Comparison of ENCODE assay signal across 19 cellular contexts in genomic region chr3:155634121-155634719, GRCh38.
DNase-seq lines count a peak whose midpoint lies in the region; ATAC-seq, FAIRE-seq and TF ChIP-seq lines count a peak whose summit lies in the region.
"Had no signal": no experiment of that assay in that cellular context is flagged by ENCODE, and none has a peak within 500 bp of the region (broad histone marks: within the 10 kb centered on the region; RNA-seq: fewer than 3 reads in every experiment).

No MANE protein-coding gene starts in this region.

- H3K4me1 Mint-ChIP-seq in H9 (peaks cover 29 to 32% of the 10 kb centered on the region in 2 experiments), WTC11 (peaks cover 36% of the 10 kb centered on the region), endodermal cell (peaks cover 33% of the 10 kb centered on the region)
- H3K4me1 Mint-ChIP-seq: B cell had no signal

- H3K9me3 ChIP-seq in DND-41 (ENCODE audit: insufficient read depth, low read length, severe bottlenecking), result no peaks in the 10 kb centered on the region
- H3K9me3 ChIP-seq in H9 (ENCODE audit: control insufficient read depth, low read depth, low read length), result no peaks in the 10 kb centered on the region
- no peaks in the 10 kb centered on the region for H3K9me3 ChIP-seq in endodermal cell (ENCODE audit: control insufficient read depth, low read length)
- no peaks in the 10 kb centered on the region for H3K9me3 ChIP-seq in kidney (ENCODE audit: control insufficient read depth in 1 of 2, low read length in 2 of 2)
- H3K9me3 ChIP-seq: BLaER1 treated with 17β-estradiol and CSF1 and Interleukin-3, amounts not matched to agents 10 nM and 100 nM had no signal

- no peak overlapping the region for H2BK20ac ChIP-seq in H9 (ENCODE audit: low read depth, low read length, poor library complexity, severe bottlenecking)

- no peak overlapping the region for H4K8ac ChIP-seq in H9 (replicated peaks; ENCODE audit: insufficient read length, low read depth, low read length)

- H3K4me3 ChIP-seq in DND-41 (ENCODE audit: low read depth in 1 of 2, low read length in 2 of 2), result no peak overlapping the region
- H3K4me3 ChIP-seq in endodermal cell (ENCODE audit: low read length), result no peak overlapping the region
- H3K4me3 ChIP-seq in kidney (ENCODE audit: low read length in 2 of 2), result no peak overlapping the region
- H3K4me3 ChIP-seq: BLaER1 treated with 17β-estradiol and CSF1 and Interleukin-3, amounts not matched to agents 10 nM and 100 nM; GM12878 had no signal

- no peak overlapping the region for H3T11ph ChIP-seq in H9 (ENCODE audit: low read length)

- H3K4me2 ChIP-seq in DND-41 (ENCODE audit: insufficient read depth, low read length), result no peak overlapping the region
- no peak overlapping the region for H3K4me2 ChIP-seq in H9 (ENCODE audit: insufficient read depth, insufficient read length, low read length)
- H3K4me2 ChIP-seq: BLaER1 treated with 17β-estradiol and CSF1 and Interleukin-3, amounts not matched to agents 10 nM and 100 nM; KMS-11 had no signal

- H3K4me1 ChIP-seq in DND-41 (ENCODE audit: insufficient read depth, low read length) (no peaks in the 10 kb centered on the region), H9 (ENCODE audit: insufficient read depth, low read length) (peaks cover 4% of the 10 kb centered on the region; the same call in 1 of the 2 replicates), endodermal cell (ENCODE audit: control insufficient read depth, insufficient read depth, low read length) (peaks cover 6% of the 10 kb centered on the region), kidney (ENCODE audit: control insufficient read depth in 1 of 2, insufficient read depth in 1 of 2, low read depth in 1 of 2, low read length in 2 of 2) (no peaks in the 10 kb centered on the region)
- H3K4me1 ChIP-seq: BLaER1 treated with 17β-estradiol and CSF1 and Interleukin-3, amounts not matched to agents 10 nM and 100 nM had no signal

- H2AK5ac ChIP-seq in H9 (ENCODE audit: insufficient read length, low read length), result no peak overlapping the region

- no peak overlapping the region for H2BK12ac ChIP-seq in H9 (ENCODE audit: insufficient read length, low read depth, low read length)

- H3K4me3 Mint-ChIP-seq in H9, result no peak overlapping the region
- no peak overlapping the region for H3K4me3 Mint-ChIP-seq in WTC11
- no peak overlapping the region for H3K4me3 Mint-ChIP-seq in endodermal cell
- H3K4me3 Mint-ChIP-seq: B cell; CD8-positive, alpha-beta T cell had no signal

- H3K9me3 Mint-ChIP-seq in H9, result no peaks in the 10 kb centered on the region
- H3K9me3 Mint-ChIP-seq in WTC11, result no peaks in the 10 kb centered on the region
- H3K9me3 Mint-ChIP-seq in endodermal cell, result no peaks in the 10 kb centered on the region
- H3K9me3 Mint-ChIP-seq: CD8-positive, alpha-beta T cell had no signal

- no peak for FAIRE-seq in kidney (lab: Jason Lieb, UNC)
- FAIRE-seq: GM12878, GM18507 had no signal

- no peak overlapping the region for H4K5ac ChIP-seq in H9 (ENCODE audit: insufficient read length, low read depth, low read length)

- no peaks in the 10 kb centered on the region for H3K27me3 ChIP-seq in DND-41 (ENCODE audit: insufficient read depth, low read length, poor library complexity)
- no peaks in the 10 kb centered on the region for H3K27me3 ChIP-seq in H9 (ENCODE audit: insufficient read depth, low read length)
- H3K27me3 ChIP-seq in endodermal cell (ENCODE audit: control insufficient read depth, insufficient read depth, low read length, poor library complexity, severe bottlenecking), result no peaks in the 10 kb centered on the region
- H3K27me3 ChIP-seq: BLaER1 treated with 17β-estradiol and CSF1 and Interleukin-3, amounts not matched to agents 10 nM and 100 nM had no signal

- no peak overlapping the region for H3K14ac ChIP-seq in H9 (ENCODE audit: insufficient read depth, low read length)

- no peak overlapping the region for H3K23ac ChIP-seq in H9 (ENCODE audit: insufficient read length, low read depth, low read length)

- H2BK15ac ChIP-seq in H9 (ENCODE audit: low read depth, low read length), result no peak overlapping the region

- TF ChIP-seq CTCF in DND-41 (IDR thresholded peaks at IDR 0.05; ENCODE audit: borderline replicate concordance, extremely low read depth, low read length, poor library complexity, severe bottlenecking) (no peak), H9 (conservative IDR thresholded peaks at IDR 0.05) (no peak), WTC11 (IDR thresholded peaks at IDR 0.05) (no peak), endodermal cell (conservative IDR thresholded peaks at IDR 0.05) (peak; percentile 33), kidney (IDR thresholded peaks at IDR 0.05; ENCODE audit: borderline replicate concordance, extremely low read depth, insufficient read depth) (no peak)

- no peak overlapping the region for H3K9ac ChIP-seq in DND-41 (ENCODE audit: low read depth, low read length)
- no peak overlapping the region for H3K9ac ChIP-seq in H9 (ENCODE audit: extremely low read depth, insufficient read length, low read length)
- H3K9ac ChIP-seq in endodermal cell (ENCODE audit: extremely low read depth, low read length, poor library complexity, severe bottlenecking), result no peak overlapping the region
- H3K9ac ChIP-seq in kidney (ENCODE audit: low read length in 2 of 2), result no peak overlapping the region
- H3K9ac ChIP-seq: BLaER1 treated with 17β-estradiol and CSF1 and Interleukin-3, amounts not matched to agents 10 nM and 100 nM; KMS-11 had no signal

- H4K91ac ChIP-seq in H9 (ENCODE audit: insufficient read length, low read depth, low read length), result no peak overlapping the region

- CTCF ChIA-PET in WTC11 (lab: Charles Lee), result interaction anchor here (0.5 to 1.2 kb wide), 3 partner anchors 38 to 172 kb away, joined by 3 to 6 read pairs (median 3); partner anchors contain the start of gene C3orf33

- H2AFZ ChIP-seq in DND-41 (ENCODE audit: low read depth, low read length) (peak overlapping the region; percentile 58), H9 (ENCODE audit: low read length) (no peak overlapping the region)

- H3K36me3 Mint-ChIP-seq in H9 (ENCODE audit: insufficient read depth in 1 of 3, low read depth in 3 of 3), result no peaks in the 10 kb centered on the region; a peak in 1 of 7 replicates
- H3K36me3 Mint-ChIP-seq in WTC11, result no peaks in the 10 kb centered on the region
- no peaks in the 10 kb centered on the region for H3K36me3 Mint-ChIP-seq in endodermal cell (ENCODE audit: low read depth)
- H3K36me3 Mint-ChIP-seq: CD8-positive, alpha-beta T cell had no signal

- DNase-seq in DND-41 (no peak), H9 (no peak), WTC11 (ENCODE audit: low spot score) (no peak), endodermal cell (peak; percentile 58), NCI-H2081 treated with DMSO at 0.1 percent for 48 hours (lab: John Stamatoyannopoulos, UW) (no peak), nucleus accumbens (lab: John Stamatoyannopoulos, UW) (no peak), kidney (no peak)
- DNase-seq: Calu3; CD8-positive, alpha-beta T cell; DMS79 treated with DMSO at 0.1 percent for 48 hours; EL; GOT3; HCEC 1CT had no signal

- WGBS in H9 (ENCODE audit: extremely low coverage, insufficient read length, low lambda C conversion rate), result no CpG with 5 or more reads among the region's 3 CpGs
- 94% methylated on average over 3 of the region's 3 CpGs; no CpG with 5 or more reads in 1 of the 2 experiments for WGBS in endodermal cell (ENCODE audit: insufficient coverage in 1 of 2, insufficient read length in 1 of 2), 2 experiments

- intact Hi-C loops in kidney (cut with DNase I), result no loop called here

- H3K56ac ChIP-seq in H9 (ENCODE audit: insufficient read length, low read depth, low read length), result no peak overlapping the region

- H3K27ac Mint-ChIP-seq in H9 (peak overlapping the region in 2 of 3 experiments; percentile 29 to 69; a peak in 3 of 7 replicates), WTC11 (0 out of 2 replicates have a peak overlapping the region, but pooled peaks have one; percentile 8), endodermal cell (no peak overlapping the region)
- H3K27ac Mint-ChIP-seq: B cell; CD8-positive, alpha-beta T cell had no signal

- H3K27ac ChIP-seq in DND-41 (ENCODE audit: low read length) (no peak overlapping the region), H9 (ENCODE audit: insufficient read length, low read depth, low read length) (no peak overlapping the region), endodermal cell (ENCODE audit: low read depth, low read length) (no peak overlapping the region), kidney (ENCODE audit: low read depth in 2 of 2, low read length in 2 of 2) (no peak overlapping the region)
- H3K27ac ChIP-seq: BLaER1 treated with 17β-estradiol and CSF1 and Interleukin-3, amounts not matched to agents 10 nM and 100 nM; HL-60; KMS-11 had no signal

- H2BK120ac ChIP-seq in H9 (ENCODE audit: low read depth, low read length, poor library complexity, severe bottlenecking), result no peak overlapping the region

- ATAC-seq in DND-41 (ENCODE audit: insufficient read depth, low read depth) (no peak), WTC11 (peak; percentile 64)
- ATAC-seq: CD8-positive, alpha-beta T cell; GM12878 had no signal

- H3K79me2 ChIP-seq in DND-41 (ENCODE audit: insufficient read depth, low read length) (no peaks in the 10 kb centered on the region), H9 (ENCODE audit: insufficient read depth, low read length) (no peaks in the 10 kb centered on the region)

- no peak overlapping the region for H2BK5ac ChIP-seq in H9 (ENCODE audit: insufficient read length, low read length)

- no peaks in the 10 kb centered on the region for H3K27me3 Mint-ChIP-seq in H9 (ENCODE audit: low read depth)
- no peaks in the 10 kb centered on the region for H3K27me3 Mint-ChIP-seq in WTC11 (ENCODE audit: low read depth)
- no peaks in the 10 kb centered on the region for H3K27me3 Mint-ChIP-seq in endodermal cell (ENCODE audit: insufficient read depth)

- no peaks in the 10 kb centered on the region for H4K20me1 ChIP-seq in DND-41 (ENCODE audit: insufficient read depth, low read length)
- no peaks in the 10 kb centered on the region for H4K20me1 ChIP-seq in H9 (ENCODE audit: control insufficient read depth, insufficient read depth, insufficient read length)
- H4K20me1 ChIP-seq: BLaER1 treated with 17β-estradiol and CSF1 and Interleukin-3, amounts not matched to agents 10 nM and 100 nM had no signal

- POLR2A ChIA-PET in WTC11 (lab: Charles Lee), result no interaction called here

- H3K18ac ChIP-seq in H9 (ENCODE audit: insufficient read length, low read depth, low read length), result no peak overlapping the region

- H3K79me1 ChIP-seq in H9 (ENCODE audit: insufficient read depth, low read depth, low read length, poor library complexity, severe bottlenecking), result no peaks in the 10 kb centered on the region

- H3K36me3 ChIP-seq in DND-41 (ENCODE audit: insufficient read depth, low read length), result no peaks in the 10 kb centered on the region
- H3K36me3 ChIP-seq in endodermal cell (ENCODE audit: control insufficient read depth, insufficient read depth, low read length), result no peaks in the 10 kb centered on the region
- no peaks in the 10 kb centered on the region for H3K36me3 ChIP-seq in kidney (ENCODE audit: control insufficient read depth in 1 of 2, insufficient read depth in 2 of 2, low read length in 2 of 2)
- H3K36me3 ChIP-seq: BLaER1 treated with 17β-estradiol and CSF1 and Interleukin-3, amounts not matched to agents 10 nM and 100 nM had no signal

- no peak overlapping the region for H3K4ac ChIP-seq in H9 (ENCODE audit: low read depth, low read length)

- H3K23me2 ChIP-seq in H9 (ENCODE audit: insufficient read length, low read depth, low read length, poor library complexity, severe bottlenecking), result no peaks in the 10 kb centered on the region
